Comparison of ENCODE assay signal across 1 cellular context in genomic region chr6:136751478-136751956, GRCh38.
TF ChIP-seq lines count a peak whose summit lies in the region.

No MANE protein-coding gene starts in this region.

TF ChIP-seq in K562, 482 proteins besides CTCF, POLR2A, EP300 and RAD21 (continued from another document):
- peak; percentile 75 for TF ChIP-seq PKNOX1 (IDR thresholded peaks at IDR 0.05)
